ENCODE assay signal across 9 cellular contexts in genomic region chr6:156395276-156395675, GRCh38.
A peak's percentile ranks its signal among the peaks of the same experiment; 100 is the strongest.
DNase-seq lines count a peak whose midpoint lies in the region; ATAC-seq and TF ChIP-seq lines count a peak whose summit lies in the region.
"Had no signal": no experiment of that assay in that cellular context is flagged by ENCODE, and none has a peak within 500 bp of the region (broad histone marks: within the 10 kb centered on the region; RNA-seq: fewer than 3 reads in every experiment).

No MANE protein-coding gene starts in this region.

- no peak overlapping the region for H2AK5ac ChIP-seq in neuronal stem cell (ENCODE audit: low read depth, low read length)

- no peak overlapping the region for H2BK5ac ChIP-seq in neuronal stem cell (ENCODE audit: low read length)

- no peak for TF ChIP-seq POLR2A in tibial nerve (IDR thresholded peaks at IDR 0.05)

- no peak overlapping the region for H3K23ac ChIP-seq in neuronal stem cell (ENCODE audit: low read depth, low read length, poor library complexity)

- no peak overlapping the region for H3K4me2 ChIP-seq in neuronal stem cell (ENCODE audit: insufficient read depth, low read length, poor library complexity, severe bottlenecking)

- TF ChIP-seq CTCF in GM13977 (IDR thresholded peaks at IDR 0.05; ENCODE audit: extremely low read depth, insufficient read depth, missing control alignments) (no peak), foreskin keratinocyte (conservative IDR thresholded peaks at IDR 0.05) (no peak), tibial nerve (IDR thresholded peaks at IDR 0.05) (no peak)

- H3K9me3 ChIP-seq in tibial nerve (no peaks in the 10 kb centered on the region), neuronal stem cell (replicated peaks in 1 of 2; ENCODE audit: control insufficient read depth in 2 of 2, insufficient read depth in 1 of 2, low read depth in 1 of 2, low read length in 2 of 2) (no peaks in the 10 kb centered on the region)

- H3K18ac ChIP-seq in neuronal stem cell (ENCODE audit: low read length) = no peak overlapping the region

- no peak overlapping the region for H2AFZ ChIP-seq in neuronal stem cell (ENCODE audit: low read length)

- H3K4ac ChIP-seq in neuronal stem cell (ENCODE audit: low read length) = no peak overlapping the region

- DNase-seq in GM13977 (ENCODE audit: low spot score) = peak; percentile 44
- peak; percentile 33 to 68 for DNase-seq in SHP77 (lab: John Stamatoyannopoulos, UW)
- no peak for DNase-seq in foreskin keratinocyte
- no peak for DNase-seq in tibial nerve (ENCODE audit: low spot score in 2 of 2)
- DNase-seq in GOT3 (lab: John Stamatoyannopoulos, UW) = no peak
- no peak for DNase-seq in neuronal stem cell (ENCODE audit: low spot score)
- DNase-seq: NCI-H187 treated with DMSO at 0.1 percent for 48 hours had no signal

- no peak overlapping the region for H3K14ac ChIP-seq in neuronal stem cell (ENCODE audit: low read length)

- peaks cover 5% of the 10 kb centered on the region for H3K4me1 ChIP-seq in foreskin keratinocyte
- peaks cover 0 to 8% (median 0%) of the 10 kb centered on the region in 4 donors for H3K4me1 ChIP-seq in tibial nerve
- H3K4me1 ChIP-seq in neuronal stem cell (ENCODE audit: control insufficient read depth in 2 of 2, insufficient read depth in 1 of 2, low read depth in 1 of 2, low read length in 2 of 2) = peaks cover 0 to 3% of the 10 kb centered on the region in 2 donors

- H3K27me3 ChIP-seq in foreskin keratinocyte (peaks cover 41% of the 10 kb centered on the region), tibial nerve (peaks cover 0 to 16% of the 10 kb centered on the region in 2 donors), neuronal stem cell (ENCODE audit: control insufficient read depth in 3 of 3, insufficient read depth in 3 of 3, low read depth in 1 of 3, low read length in 3 of 3) (peaks cover 0 to 43% (median 0%) of the 10 kb centered on the region in 3 experiments)

- H3K27ac ChIP-seq in foreskin keratinocyte = no peak overlapping the region
- no peak overlapping the region for H3K27ac ChIP-seq in tibial nerve
- H3K27ac ChIP-seq in neuronal stem cell (replicated peaks; ENCODE audit: low read length) = no peak overlapping the region

- no peak overlapping the region for H2BK120ac ChIP-seq in neuronal stem cell (ENCODE audit: low read depth, low read length)

- ATAC-seq in HG02678 (IDR thresholded peaks at IDR 0.05; ENCODE audit: unreplicated experiment) (peak; percentile 71), foreskin keratinocyte (peak; percentile 31), GM18861 (IDR thresholded peaks at IDR 0.05; ENCODE audit: unreplicated experiment) (no peak)

- no peak overlapping the region for H4K91ac ChIP-seq in neuronal stem cell (ENCODE audit: low read depth, low read length, poor library complexity)

- no peak overlapping the region for H2BK15ac ChIP-seq in neuronal stem cell (ENCODE audit: low read length)

- WGBS in tibial nerve, 2 donors = 89% methylated on average over 6 of the region's 6 CpGs
- WGBS in neuronal stem cell (ENCODE audit: extremely low coverage in 2 of 2, insufficient read length in 2 of 2, insufficient replicate concordance in 1 of 2), 2 donors = no CpG with 5 or more reads among the region's 6 CpGs

- H3K4me3 ChIP-seq in tibial nerve (no peak overlapping the region), neuronal stem cell (ENCODE audit: low read length in 2 of 2) (no peak overlapping the region)

- H3K36me3 ChIP-seq in tibial nerve (no peaks in the 10 kb centered on the region), neuronal stem cell (replicated peaks in 1 of 2; ENCODE audit: control insufficient read depth in 2 of 2, insufficient read depth in 2 of 2, low read length in 2 of 2) (no peaks in the 10 kb centered on the region)

- no peak overlapping the region for H3K9ac ChIP-seq in neuronal stem cell (ENCODE audit: low read depth, low read length, poor library complexity)

- H2BK12ac ChIP-seq in neuronal stem cell (ENCODE audit: low read length) = no peak overlapping the region

- no peak overlapping the region for H4K8ac ChIP-seq in neuronal stem cell (ENCODE audit: low read depth, low read length)

- no peak for TF ChIP-seq EP300 in tibial nerve (IDR thresholded peaks at IDR 0.05)

- H3K79me1 ChIP-seq in neuronal stem cell (ENCODE audit: low read depth, low read length) = no peaks in the 10 kb centered on the region

- in situ Hi-C loops in GM13977 (cut with MboI; ENCODE audit: low pct_unique_long_range_greater_than_20kb, low sequenced_read_pairs, unreplicated experiment) = no loop called here

Comparison
In these comparisons a context has a peak if more than half of its experiments do, and no peak if none do; other contexts are left out.
1. DNase-seq: peak in GM13977 (single experiment) and SHP77 (2 of 2); none in foreskin keratinocyte (0 of 2), tibial nerve (0 of 2), GOT3 (single experiment) and neuronal stem cell (single experiment).